8 cellular contexts compared by ENCODE assay signal in the genomic region with DNA sequence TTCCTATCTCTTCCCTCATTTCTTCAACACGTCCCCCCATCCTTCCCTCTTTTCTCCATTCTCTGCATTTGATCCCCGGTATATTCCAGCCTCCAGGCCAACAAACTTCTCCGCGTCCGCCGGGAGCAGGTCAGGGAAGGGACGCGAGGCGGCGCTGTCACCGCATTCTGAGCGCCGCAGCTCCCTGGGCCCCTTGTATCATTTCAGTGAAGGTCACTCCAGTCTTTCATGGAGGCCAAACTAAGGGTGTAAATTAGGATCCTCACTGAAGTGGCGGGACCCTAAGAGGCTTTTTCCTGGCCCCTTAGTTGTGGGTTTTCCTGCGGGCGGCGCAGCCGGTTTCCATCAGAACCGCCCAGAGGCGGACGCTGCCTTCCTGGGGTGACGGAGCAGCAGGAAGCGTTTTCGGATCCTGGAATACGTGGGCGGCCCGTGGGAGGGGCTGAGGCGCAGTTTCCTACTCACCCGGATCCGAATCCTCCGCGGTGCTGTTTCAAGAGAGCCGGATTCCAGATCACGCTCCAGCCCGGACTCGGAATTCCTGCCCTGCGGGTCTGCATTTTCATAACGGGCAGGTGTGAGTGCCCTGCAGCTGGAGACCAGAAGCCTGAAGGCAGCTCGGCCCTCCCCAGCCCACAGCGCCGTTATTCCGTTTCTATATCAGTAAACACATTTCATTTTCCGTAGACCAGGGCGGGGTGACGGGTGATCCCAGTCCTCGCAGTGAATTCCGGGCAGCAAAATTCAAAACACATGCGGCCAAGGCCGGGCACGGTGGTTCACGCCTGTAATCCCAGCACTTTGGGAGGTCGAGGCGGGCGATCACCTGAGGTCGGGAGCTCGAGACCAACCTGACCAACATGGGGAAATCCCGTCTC. TPM values are rescaled to one million over a fixed set of nuclear protein-coding genes. Genes with fewer than 3 reads are reported as not detected.
A peak's percentile ranks its signal among the peaks of the same experiment; 100 is the strongest.
DNase-seq lines count a peak whose midpoint lies in the region; ATAC-seq and TF ChIP-seq lines count a peak whose summit lies in the region.

No MANE protein-coding gene starts in this region.

- POLR2A ChIA-PET in AG04449 (lab: Yijun Ruan, JAX): interaction anchor here (0.6 to 0.8 kb wide), 5 partner anchors 11 to 556 kb away, joined by 3 to 4 read pairs (median 3); no protein-coding TSS in a partner anchor

- CTCF ChIA-PET in AG04449 (lab: Yijun Ruan, JAX): interaction anchor here (0.6 to 7.6 kb wide), 17 partner anchors 10 to 199 kb away, joined by 3 to 121 read pairs (median 4); a partner anchor contains a TSS

- no peaks in the 10 kb centered on the region for H3K36me3 ChIP-seq in kidney epithelial cell (ENCODE audit: control insufficient read depth, insufficient read depth, low read length)

- DNase-seq in AG04449 (ENCODE audit: low read depth, low spot score) (peak; percentile 41), NAMALWA (ENCODE audit: low spot score) (peak; percentile 71), kidney epithelial cell (ENCODE audit: low read depth) (peak; percentile 54), smooth muscle cell of the brain vasculature (ENCODE audit: low read depth, low spot score) (peak; percentile 73)
- peak; percentile 72 for DNase-seq in activated CD4-positive, alpha-beta T cell treated with anti-CD3 and anti-CD28 coated beads for 4 hours

- TF ChIP-seq CTCF in AG04449 (IDR thresholded peaks at IDR 0.05; ENCODE audit: insufficient read depth, low read length, missing control alignments): peak; percentile 92
- TF ChIP-seq CTCF in kidney epithelial cell (IDR thresholded peaks at IDR 0.05; ENCODE audit: insufficient read depth, low read length, poor library complexity, severe bottlenecking): peak; percentile 96

- H3K27ac ChIP-seq in cingulate gyrus (ENCODE audit: low read depth, low read length): peak overlapping the region; percentile 87

- no peaks in the 10 kb centered on the region for H3K27me3 ChIP-seq in kidney epithelial cell (ENCODE audit: control insufficient read depth, insufficient read depth, low read length)

- ATAC-seq in GM18867 (IDR thresholded peaks at IDR 0.05; ENCODE audit: unreplicated experiment) (peak; percentile 32), HG03025 (IDR thresholded peaks at IDR 0.05; ENCODE audit: low FRiP score, unreplicated experiment) (no peak)

- H3K4me3 ChIP-seq in AG04449 (ENCODE audit: low read depth, low read length) (peak overlapping the region; percentile 80), kidney epithelial cell (ENCODE audit: low read depth, low read length) (peak overlapping the region; percentile 60)

RNA-seq across cellular contexts. Expression of a gene that starts 3.6 kb away (rescaled TPM):
- 33.2 and 48.8 TPM in 2 replicates for total RNA-seq in kidney epithelial cell

RNA-seq across cellular contexts. Expression of a gene that starts 42.8 kb away (rescaled TPM):
- total RNA-seq in kidney epithelial cell: 484 and 545 TPM in 2 replicates
